In genomic region chr3:175443682-175444081, GRCh38 we compare ENCODE assay signal across 20 cellular contexts.
"Had no signal": no experiment of that assay in that cellular context is flagged by ENCODE, and none has a peak within 500 bp of the region (broad histone marks: within the 10 kb centered on the region; RNA-seq: fewer than 3 reads in every experiment).

No MANE protein-coding gene starts in this region.

- H3K4me3 ChIP-seq: SJCRH30 had no signal

- H3K36me3 ChIP-seq: SJCRH30 had no signal

- H3K9me3 ChIP-seq: SJCRH30 had no signal

- H3K27me3 ChIP-seq: SJCRH30 had no signal

- DNase-seq: Kasumi-1, KG1, MV-4-11, NCI-H1048, NCI-H1105, NCI-H1417, NCI-H1436 treated with DMSO at 0.1 percent for 48 hours, NCI-H1694, NCI-H187 treated with DMSO at 0.1 percent for 48 hours, NCI-H2029 treated with DMSO at 0.1 percent for 48 hours, NCI-H2171 treated with DMSO at 0.1 percent for 48 hours, NCI-H2227 treated with DMSO at 0.1 percent for 48 hours, NCI-H524, NCI-H526 treated with DMSO at 0.1 percent for 48 hours, NCI-H748 treated with DMSO at 0.1 percent for 48 hours, SHP77 treated with DMSO at 0.1 percent for 48 hours, SJCRH30 had no signal

- ATAC-seq: Panc1, Right ventricle myocardium inferior, SK-N-SH treated with all-trans-retinoic acid at 6 μM for 48 hours had no signal

- H3K27ac ChIP-seq: SJCRH30 had no signal

- H3K4me1 ChIP-seq: SJCRH30 had no signal
